1 cellular context compared by ENCODE assay signal in genomic region chr21:32612075-32612998, GRCh38.
TF ChIP-seq lines count a peak whose summit lies in the region.

Gene CFAP298, minus strand, starts transcription at chr21:32612377. Its CDS starts 134 bp downstream, at chr21:32612243.

TF ChIP-seq in K562, 482 proteins besides CTCF, POLR2A, EP300 and RAD21 (continued from another document):
- no peak for TF ChIP-seq CLOCK (CRISPR knock-in tag; IDR thresholded peaks at IDR 0.05; ENCODE audit: borderline replicate concordance)
- peak; percentile 99 for TF ChIP-seq NCOA1 (IDR thresholded peaks at IDR 0.05; ENCODE audit: low read depth)
- TF ChIP-seq HSF4 (CRISPR knock-in tag; IDR thresholded peaks at IDR 0.05; ENCODE audit: borderline replicate concordance), result no peak
- TF ChIP-seq NR3C1 (CRISPR knock-in tag; IDR thresholded peaks at IDR 0.05), result no peak
- peak; percentile 57; the same call in 1 of the 2 replicates for TF ChIP-seq ZNF395 (CRISPR knock-in tag; IDR thresholded peaks at IDR 0.05)
- TF ChIP-seq SRF (CRISPR knock-in tag; IDR thresholded peaks at IDR 0.05), result no peak
- peak; percentile 62 for TF ChIP-seq NFIC (IDR thresholded peaks at IDR 0.05)
- TF ChIP-seq HMG20A (CRISPR knock-in tag; conservative IDR thresholded peaks at IDR 0.05), result no peak
- peak; percentile 27; the same call in 1 of the 2 replicates for TF ChIP-seq MTA1 (IDR thresholded peaks at IDR 0.05; ENCODE audit: borderline replicate concordance)
- TF ChIP-seq TEAD2 (tag; IDR thresholded peaks at IDR 0.05), result peak; percentile 96
- peak; percentile 96 to 100 for TF ChIP-seq TEAD1 (CRISPR knock-in tag; IDR thresholded peaks at IDR 0.05)
- no peak for TF ChIP-seq ZNF3 (CRISPR knock-in tag; IDR thresholded peaks at IDR 0.05)
- peak; percentile 94 for TF ChIP-seq HDAC2 (IDR thresholded peaks at IDR 0.05)
- TF ChIP-seq KDM2B (CRISPR knock-in tag; IDR thresholded peaks at IDR 0.05), result peak; percentile 53; the same call in 1 of the 2 replicates
- TF ChIP-seq FOXA1 (IDR thresholded peaks at IDR 0.05; ENCODE audit: borderline replicate concordance), result no peak
- TF ChIP-seq USF2 (CRISPR knock-in tag; IDR thresholded peaks at IDR 0.05), result 0 out of 2 replicates have a peak, but pooled peaks have one; percentile 16
- TF ChIP-seq CREM (IDR thresholded peaks at IDR 0.05; ENCODE audit: low read depth), result peak; percentile 63
- TF ChIP-seq RUNX1 (IDR thresholded peaks at IDR 0.05; ENCODE audit: low read depth), result no peak
- no peak for TF ChIP-seq ARID2 (IDR thresholded peaks at IDR 0.05)
- TF ChIP-seq HNRNPLL (IDR thresholded peaks at IDR 0.05; ENCODE audit: low read depth, low read length, poor library complexity, severe bottlenecking), result peak; percentile 93
- TF ChIP-seq ZSCAN32 (CRISPR knock-in tag; IDR thresholded peaks at IDR 0.05), result no peak
- no peak for TF ChIP-seq MAFK (IDR thresholded peaks at IDR 0.05; ENCODE audit: low read length)
TF ChIP-seq in K562: peak in this region for 196.
